In genomic region chr22:46084943-46085830, GRCh38 we compare ENCODE assay signal across 9 cellular contexts.
DNase-seq lines count a peak whose midpoint lies in the region; ATAC-seq, FAIRE-seq and TF ChIP-seq lines count a peak whose summit lies in the region.
"Had no signal": no experiment of that assay in that cellular context is flagged by ENCODE, and none has a peak within 500 bp of the region (broad histone marks: within the 10 kb centered on the region; RNA-seq: fewer than 3 reads in every experiment).

No MANE protein-coding gene starts in this region.

- ATAC-seq in lung (ENCODE audit: insufficient read depth, low FRiP score) (peak; percentile 48), HG03439 (IDR thresholded peaks at IDR 0.05; ENCODE audit: unreplicated experiment) (no peak)

- peak overlapping the region; percentile 82 to 91 for H3K27ac ChIP-seq in lung (ENCODE audit: low read depth in 1 of 2, low read length in 1 of 2)

- H3K36me3 ChIP-seq in Loucy (ENCODE audit: insufficient read depth, low read length) (peaks cover 87% of the 10 kb centered on the region), lung (ENCODE audit: control insufficient read depth in 2 of 2, insufficient read depth in 2 of 2, low read length in 2 of 2) (peaks cover 0 to 32% of the 10 kb centered on the region in 2 donors)

- H3K4me3 ChIP-seq in Loucy (ENCODE audit: low read length, poor library complexity, severe bottlenecking) (peak overlapping the region; percentile 88), lung (peak overlapping the region; percentile 21)

- H3K36me3 Mint-ChIP-seq in chondrocyte (ENCODE audit: low read depth) = peaks cover 2% of the 10 kb centered on the region
- H3K36me3 Mint-ChIP-seq in activated naive CD8-positive, alpha-beta T cell treated with anti-CD3 and anti-CD28 coated beads for 36 hours = no peaks in the 10 kb centered on the region

- H2AFZ ChIP-seq in Loucy (ENCODE audit: low read length) = no peak overlapping the region

- peak overlapping the region; percentile 63 for H3K27ac Mint-ChIP-seq in chondrocyte (ENCODE audit: unreplicated experiment)
- H3K27ac Mint-ChIP-seq in activated naive CD8-positive, alpha-beta T cell treated with anti-CD3 and anti-CD28 coated beads for 36 hours = no peak overlapping the region
- H3K27ac Mint-ChIP-seq: activated naive CD4-positive, alpha-beta T cell treated with anti-CD3 and anti-CD28 coated beads, Interleukin-2, amount 50 U/mL, for 24 hours had no signal

- 43 to 75% methylated on average over 35 of the region's 35 CpGs for WGBS in lung, 2 donors

- H3K4me1 ChIP-seq in Loucy (ENCODE audit: insufficient read depth, low read length, poor library complexity, severe bottlenecking) (peaks cover 38% of the 10 kb centered on the region), lung (ENCODE audit: control insufficient read depth in 2 of 2, insufficient read depth in 2 of 2, low read length in 2 of 2) (peaks cover 17 to 43% of the 10 kb centered on the region in 2 donors)

- TF ChIP-seq CTCF in Loucy (conservative IDR thresholded peaks at IDR 0.05; ENCODE audit: low read length) (no peak), chondrocyte (IDR thresholded peaks at IDR 0.05) (no peak), lung (IDR thresholded peaks at IDR 0.05; ENCODE audit: control extremely low read depth, extremely low read depth) (no peak)

- peaks cover 96% of the 10 kb centered on the region for H4K20me1 ChIP-seq in Loucy (ENCODE audit: insufficient read depth, low read length, poor library complexity, severe bottlenecking)

- no peaks in the 10 kb centered on the region for H3K27me3 ChIP-seq in Loucy (ENCODE audit: insufficient read depth, low read length, poor library complexity, severe bottlenecking)
- no peaks in the 10 kb centered on the region for H3K27me3 ChIP-seq in lung (ENCODE audit: control insufficient read depth, insufficient read depth)

- peak; percentile 73 for FAIRE-seq in urothelium cell line (lab: Jason Lieb, UNC)

- DNase-seq in chondrocyte (ENCODE audit: low spot score) (peak; percentile 92), lung (ENCODE audit: low spot score) (peak; percentile 78), urothelium cell line (ENCODE audit: low spot score) (no peak), NCI-H446 treated with DMSO at 0.1 percent for 48 hours (lab: John Stamatoyannopoulos, UW) (no peak)
- DNase-seq in activated naive CD8-positive, alpha-beta T cell treated with anti-CD3 and anti-CD28 coated beads for 36 hours = no peak
- DNase-seq: NCI-H510A had no signal

- peak overlapping the region; percentile 100 for H3K9ac ChIP-seq in Loucy (ENCODE audit: low read depth, low read length, poor library complexity, severe bottlenecking)

- H3K9me3 Mint-ChIP-seq in chondrocyte (ENCODE audit: low read depth) = no peaks in the 10 kb centered on the region
- H3K9me3 Mint-ChIP-seq in activated naive CD8-positive, alpha-beta T cell treated with anti-CD3 and anti-CD28 coated beads for 36 hours = no peaks in the 10 kb centered on the region
- H3K9me3 Mint-ChIP-seq: activated naive CD4-positive, alpha-beta T cell treated with anti-CD3 and anti-CD28 coated beads, Interleukin-2, amount 50 U/mL, for 24 hours had no signal

- no peaks in the 10 kb centered on the region for H3K9me2 ChIP-seq in Loucy (replicated peaks; ENCODE audit: low read depth, low read length)

- H3K4me1 Mint-ChIP-seq in chondrocyte (ENCODE audit: low read depth) = peaks cover 67% of the 10 kb centered on the region
- no peaks in the 10 kb centered on the region for H3K4me1 Mint-ChIP-seq in activated naive CD8-positive, alpha-beta T cell treated with anti-CD3 and anti-CD28 coated beads for 36 hours

- H3F3A ChIP-seq in Loucy (ENCODE audit: low read depth) = no peaks in the 10 kb centered on the region

- H3K4me2 ChIP-seq in Loucy (ENCODE audit: low read depth, low read length, poor library complexity, severe bottlenecking) = peak overlapping the region; percentile 98

- H3K9me3 ChIP-seq in Loucy (ENCODE audit: insufficient read depth, low read depth, low read length) (no peaks in the 10 kb centered on the region), lung (ENCODE audit: control insufficient read depth in 2 of 2, insufficient read depth in 1 of 2, low read length in 1 of 2) (no peaks in the 10 kb centered on the region)

- H3K4me3 Mint-ChIP-seq in chondrocyte (ENCODE audit: unreplicated experiment) = no peak overlapping the region
- no peak overlapping the region for H3K4me3 Mint-ChIP-seq in activated naive CD8-positive, alpha-beta T cell treated with anti-CD3 and anti-CD28 coated beads for 36 hours
- H3K4me3 Mint-ChIP-seq: activated naive CD4-positive, alpha-beta T cell treated with anti-CD3 and anti-CD28 coated beads, Interleukin-2, amount 50 U/mL, for 24 hours had no signal

- H3K79me2 ChIP-seq in Loucy (ENCODE audit: insufficient read depth, low read length) = peaks cover 100% of the 10 kb centered on the region

- no peaks in the 10 kb centered on the region for H3K27me3 Mint-ChIP-seq in chondrocyte (ENCODE audit: low read depth)
- H3K27me3 Mint-ChIP-seq in activated naive CD8-positive, alpha-beta T cell treated with anti-CD3 and anti-CD28 coated beads for 36 hours = no peaks in the 10 kb centered on the region
- H3K27me3 Mint-ChIP-seq: activated naive CD4-positive, alpha-beta T cell treated with anti-CD3 and anti-CD28 coated beads, Interleukin-2, amount 50 U/mL, for 24 hours had no signal

Comparison
In these comparisons a context has a peak if more than half of its experiments do, and no peak if none do; other contexts are left out.
1. DNase-seq: peak in chondrocyte (single experiment) and lung (single experiment); none in urothelium cell line (single experiment), activated naive CD8-positive, alpha-beta T cell treated with anti-CD3 and anti-CD28 coated beads for 36 hours (single experiment) and NCI-H446 treated with DMSO at 0.1 percent for 48 hours (single experiment).